17 cellular contexts compared by ENCODE assay signal in genomic region chr12:50862316-50862715, GRCh38. TPM values are rescaled to one million over a fixed set of nuclear protein-coding genes. Genes with fewer than 3 reads are reported as not detected.
DNase-seq lines count a peak whose midpoint lies in the region; ATAC-seq and TF ChIP-seq lines count a peak whose summit lies in the region.
"Had no signal": no experiment of that assay in that cellular context is flagged by ENCODE, and none has a peak within 500 bp of the region (broad histone marks: within the 10 kb centered on the region; RNA-seq: fewer than 3 reads in every experiment).

No MANE protein-coding gene starts in this region.

- DNase-seq in HK-2 (ENCODE audit: unreplicated experiment) = peak; percentile 2
- peak; percentile 34 for DNase-seq in fibroblast of the conjunctiva (ENCODE audit: low read depth)
- no peak for DNase-seq in dorsolateral prefrontal cortex
- DNase-seq: DMS79 treated with DMSO at 0.1 percent for 48 hours; left cardiac atrium; NCI-H1105; NCI-H524 treated with DMSO at 0.1 percent for 48 hours; stimulated activated CD4-positive, alpha-beta T cell treated with anti-CD3 and anti-CD28 coated beads, Interleukin-12 subunit alpha, Interleukin-12 subunit beta, amount 100 ng/mL, for 4 hours; upper lobe of right lung had no signal

- ATAC-seq in SK-N-SH treated with all-trans-retinoic acid at 6 μM for 48 hours (peak; percentile 72), GM19023 (IDR thresholded peaks at IDR 0.05; ENCODE audit: unreplicated experiment) (no peak), GM21786 (IDR thresholded peaks at IDR 0.05; ENCODE audit: unreplicated experiment) (no peak), GM18858 (IDR thresholded peaks at IDR 0.05; ENCODE audit: unreplicated experiment) (no peak)
- ATAC-seq: left cardiac atrium, upper lobe of right lung had no signal

- intact Hi-C loops in dorsolateral prefrontal cortex (cut with DNase I) = no loop called here

- H3K4me1 ChIP-seq in ACC112 (ENCODE audit: control insufficient read depth, insufficient read depth, low read length, unreplicated experiment) = no peaks in the 10 kb centered on the region
- H3K4me1 ChIP-seq: upper lobe of right lung had no signal

- H3K27me3 ChIP-seq in ACC112 (ENCODE audit: insufficient read depth, low read length) (no peaks in the 10 kb centered on the region), dorsolateral prefrontal cortex (no peaks in the 10 kb centered on the region)
- H3K27me3 ChIP-seq: cardiac muscle cell, upper lobe of right lung had no signal

- H3K27ac ChIP-seq in ACC112 (ENCODE audit: low read depth, low read length) (no peak overlapping the region), dorsolateral prefrontal cortex (no peak overlapping the region)
- H3K27ac ChIP-seq: cardiac muscle cell, upper lobe of right lung had no signal

- no peaks in the 10 kb centered on the region for H3K36me3 ChIP-seq in ACC112 (ENCODE audit: insufficient read depth, low read length)
- H3K36me3 ChIP-seq: cardiac muscle cell, upper lobe of right lung had no signal

- no peak for TF ChIP-seq CTCF in dorsolateral prefrontal cortex (IDR thresholded peaks at IDR 0.05 in 54 of 56, conservative IDR thresholded peaks at IDR 0.05 in 2 of 56; ENCODE audit: low read depth in 1 of 56, partially characterized antibody in 56 of 56)

- no peaks in the 10 kb centered on the region for H3K79me2 ChIP-seq in ACC112 (ENCODE audit: control insufficient read depth, insufficient read depth, low read length, unreplicated experiment)

- H3K4me3 ChIP-seq in ACC112 (ENCODE audit: low read depth, low read length) (no peak overlapping the region), dorsolateral prefrontal cortex (no peak overlapping the region)
- H3K4me3 ChIP-seq: cardiac muscle cell, upper lobe of right lung had no signal

- H2AFZ ChIP-seq in ACC112 (ENCODE audit: low read length, unreplicated experiment) = peak overlapping the region; percentile 8

TF ChIP-seq in SK-N-SH treated with all-trans-retinoic acid at 6 μM for 48 hours, 23 proteins besides CTCF, POLR2A, EP300 and RAD21:
- no peak for TF ChIP-seq OSR1 (CRISPR knock-in tag; IDR thresholded peaks at IDR 0.05)
- no peak for TF ChIP-seq TOX (CRISPR knock-in tag; IDR thresholded peaks at IDR 0.05; ENCODE audit: borderline replicate concordance)
- no peak for TF ChIP-seq ZFP30 (CRISPR knock-in tag; IDR thresholded peaks at IDR 0.05)
- no peak for TF ChIP-seq BACH2 (CRISPR knock-in tag; IDR thresholded peaks at IDR 0.05; ENCODE audit: borderline replicate concordance)
- no peak for TF ChIP-seq PATZ1 (CRISPR knock-in tag; IDR thresholded peaks at IDR 0.05; ENCODE audit: borderline replicate concordance)
- no peak for TF ChIP-seq ARNTL (CRISPR knock-in tag; IDR thresholded peaks at IDR 0.05; ENCODE audit: borderline replicate concordance, low read depth)
- no peak for TF ChIP-seq PPARA (CRISPR knock-in tag; IDR thresholded peaks at IDR 0.05; ENCODE audit: borderline replicate concordance)
- no peak for TF ChIP-seq ISL1 (CRISPR knock-in tag; IDR thresholded peaks at IDR 0.05)
- no peak for TF ChIP-seq CREB5 (CRISPR knock-in tag; IDR thresholded peaks at IDR 0.05; ENCODE audit: low read depth)
- no peak for TF ChIP-seq ZC3H10 (CRISPR knock-in tag; IDR thresholded peaks at IDR 0.05)
- no peak for TF ChIP-seq ESRRG (CRISPR knock-in tag; IDR thresholded peaks at IDR 0.05)
- TF ChIP-seq POU6F1 (CRISPR knock-in tag; IDR thresholded peaks at IDR 0.05; ENCODE audit: borderline replicate concordance, low read depth) = no peak
- TF ChIP-seq ZNF565 (CRISPR knock-in tag; conservative IDR thresholded peaks at IDR 0.05; ENCODE audit: low read depth) = no peak
- no peak for TF ChIP-seq RARB (CRISPR knock-in tag; IDR thresholded peaks at IDR 0.05)
- no peak for TF ChIP-seq SNAI2 (CRISPR knock-in tag; IDR thresholded peaks at IDR 0.05)
- no peak for TF ChIP-seq CSDC2 (CRISPR knock-in tag; IDR thresholded peaks at IDR 0.05)
- TF ChIP-seq CSRNP3 (CRISPR knock-in tag; IDR thresholded peaks at IDR 0.05) = no peak
- TF ChIP-seq ZNF8 (CRISPR knock-in tag; IDR thresholded peaks at IDR 0.05) = no peak

RNA-seq across cellular contexts. Expression of gene TMPRSS12, which starts 19.6 kb away (rescaled TPM):
- total RNA-seq in dorsolateral prefrontal cortex = not detected
- total RNA-seq: activated T-helper 1 cell treated with anti-CD3 and anti-CD28 coated beads, Interleukin-12 subunit alpha, Interleukin-12 subunit beta, Interleukin-2, Interleukin-4 antibody, amounts not matched to agents 30 ng/mL and 10 ng/mL and 1 ng/mL, durations not matched to agents 14 hours and 24 hours and 36 hours; cardiac muscle cell; epithelial cell of proximal tubule; left cardiac atrium; upper lobe of right lung had no signal

Comparison
In these comparisons a context has a peak if more than half of its experiments do, and no peak if none do; other contexts are left out.
1. DNase-seq: peak in HK-2 (single experiment) and fibroblast of the conjunctiva (single experiment); none in dorsolateral prefrontal cortex (0 of 10).